ENCODE assay signal across 22 cellular contexts in the genomic region with DNA sequence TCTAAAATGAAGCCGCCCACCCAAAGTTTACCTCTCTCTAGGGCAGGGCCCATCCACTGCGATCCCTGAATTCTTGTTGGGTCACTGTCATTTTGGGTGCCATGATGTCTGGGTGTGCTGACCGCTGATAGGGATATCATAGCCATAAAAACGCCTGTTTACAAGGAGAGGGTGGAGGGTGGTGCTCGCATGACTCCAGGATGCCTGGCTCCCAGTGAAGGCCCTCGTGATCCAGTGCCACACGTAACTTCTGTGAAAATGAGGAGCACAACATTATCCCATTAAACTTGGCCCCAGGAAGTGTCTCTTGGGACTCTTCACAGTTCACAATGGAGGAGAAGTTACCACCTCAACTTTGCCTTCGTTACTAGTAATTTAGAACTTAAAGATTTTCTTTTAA.
DNase-seq lines count a peak whose midpoint lies in the region; ATAC-seq, FAIRE-seq and TF ChIP-seq lines count a peak whose summit lies in the region.
"Had no signal": no experiment of that assay in that cellular context is flagged by ENCODE, and none has a peak within 500 bp of the region (broad histone marks: within the 10 kb centered on the region; RNA-seq: fewer than 3 reads in every experiment).

No MANE protein-coding gene starts in this region.

- FAIRE-seq in HepG2 (lab: Jason Lieb, UNC) = no peak
- FAIRE-seq: GM12891 had no signal

- intact Hi-C loops in HepG2 (cut with micrococcal nuclease; ENCODE audit: unreplicated experiment) = no loop called here
- intact Hi-C loops in right lobe of liver (cut with DNase I) = no loop called here
- intact Hi-C loops in esophagus muscularis mucosa (cut with DNase I) = no loop called here
- intact Hi-C loops in uterus (cut with DNase I; ENCODE audit: low total_unique reads) = no loop called here
- intact Hi-C loops in activated naive CD4-positive, alpha-beta T cell treated with anti-CD3 and anti-CD28 coated beads for 36 hours (cut with micrococcal nuclease) = no loop called here

- no peaks in the 10 kb centered on the region for H3K27me3 Mint-ChIP-seq in endodermal cell (ENCODE audit: insufficient read depth)
- H3K27me3 Mint-ChIP-seq in activated naive CD4-positive, alpha-beta T cell treated with anti-CD3 and anti-CD28 coated beads for 36 hours (ENCODE audit: low read depth) = no peaks in the 10 kb centered on the region

- no peak overlapping the region for H3K27ac ChIP-seq in HepG2 (ENCODE audit: extremely low read length, insufficient read depth, low read length)
- no peak overlapping the region for H3K27ac ChIP-seq in right lobe of liver
- H3K27ac ChIP-seq in endodermal cell (ENCODE audit: low read depth, low read length) = no peak overlapping the region
- peak overlapping the region; percentile 69 to 79 for H3K27ac ChIP-seq in mucosa of rectum (ENCODE audit: low read depth in 2 of 2, low read length in 2 of 2)
- H3K27ac ChIP-seq in esophagus muscularis mucosa (replicated peaks in 1 of 4) = no peak overlapping the region
- H3K27ac ChIP-seq in uterus = no peak overlapping the region
- H3K27ac ChIP-seq: 22Rv1, KMS-11 had no signal

- in situ Hi-C loops in HepG2 (cut with HindIII; ENCODE audit: extremely low pct_ligation_motif_present, low pct_unique_long_range_greater_than_20kb) = no loop called here

- peaks cover 72% of the 10 kb centered on the region for H3K4me1 ChIP-seq in HepG2 (ENCODE audit: insufficient read depth, low read length)
- H3K4me1 ChIP-seq in right lobe of liver = peaks cover 0 to 12% (median 0%) of the 10 kb centered on the region in 4 donors
- H3K4me1 ChIP-seq in endodermal cell (ENCODE audit: control insufficient read depth, insufficient read depth, low read length) = peaks cover 3% of the 10 kb centered on the region
- H3K4me1 ChIP-seq in mucosa of rectum (ENCODE audit: control insufficient read depth in 2 of 2, insufficient read depth in 2 of 2, low read length in 2 of 2) = peaks cover 47 to 75% of the 10 kb centered on the region in 2 donors
- H3K4me1 ChIP-seq in esophagus muscularis mucosa = peaks cover 28 to 43% (median 37%) of the 10 kb centered on the region in 4 donors
- H3K4me1 ChIP-seq in uterus = no peaks in the 10 kb centered on the region

- H3K27ac Mint-ChIP-seq in endodermal cell = peak overlapping the region; percentile 66
- H3K27ac Mint-ChIP-seq in activated naive CD4-positive, alpha-beta T cell treated with anti-CD3 and anti-CD28 coated beads for 36 hours = no peak overlapping the region
- H3K27ac Mint-ChIP-seq: CD4-positive, alpha-beta memory T cell had no signal

- H3K4me3 Mint-ChIP-seq in endodermal cell = no peak overlapping the region
- H3K4me3 Mint-ChIP-seq in activated naive CD4-positive, alpha-beta T cell treated with anti-CD3 and anti-CD28 coated beads for 36 hours = no peak overlapping the region
- H3K4me3 Mint-ChIP-seq: CD4-positive, alpha-beta memory T cell had no signal

- 82% methylated on average over 7 of the region's 8 CpGs for WGBS in HepG2 (ENCODE audit: low lambda C conversion rate)
- 93% methylated on average over 4 of the region's 8 CpGs for WGBS in right lobe of liver (ENCODE audit: insufficient coverage, low coverage, low lambda C conversion rate, missing lambda C conversion rate)
- 89 to 91% methylated on average over 7 to 8 of the region's 8 CpGs for WGBS in endodermal cell (ENCODE audit: insufficient coverage in 1 of 2, insufficient read length in 1 of 2), 2 experiments
- WGBS in esophagus muscularis mucosa = 92% methylated on average over 8 of the region's 8 CpGs

- H3K27me3 ChIP-seq in HepG2 (ENCODE audit: control insufficient read depth in 1 of 2, insufficient read depth in 2 of 2, low read length in 2 of 2) (no peaks in the 10 kb centered on the region), right lobe of liver (no peaks in the 10 kb centered on the region), endodermal cell (ENCODE audit: control insufficient read depth, insufficient read depth, low read length, poor library complexity, severe bottlenecking) (no peaks in the 10 kb centered on the region), mucosa of rectum (ENCODE audit: control insufficient read depth in 2 of 2, insufficient read depth in 2 of 2, low read length in 2 of 2) (no peaks in the 10 kb centered on the region), esophagus muscularis mucosa (no peaks in the 10 kb centered on the region), uterus (no peaks in the 10 kb centered on the region)

- no peak for DNase-seq in HepG2 (ENCODE audit: low spot score)
- no peak for DNase-seq in right lobe of liver
- DNase-seq in endodermal cell = peak; percentile 38
- no peak for DNase-seq in esophagus muscularis mucosa (ENCODE audit: extremely low spot score)
- no peak for DNase-seq in uterus
- DNase-seq in amniotic stem cell (lab: John Stamatoyannopoulos, UW) = no peak
- DNase-seq in activated naive CD4-positive, alpha-beta T cell treated with anti-CD3 and anti-CD28 coated beads for 36 hours = no peak
- DNase-seq: Caco-2; CD4-positive, alpha-beta memory T cell; DND-41; NCI-H1105; NCI-H146; NCI-H2029; NCI-H226; NCI-H524; Right ventricle myocardium superior had no signal

- no peak for TF ChIP-seq RAD21 in HepG2 (CRISPR knock-in tag; IDR thresholded peaks at IDR 0.05)

- peaks cover 50% of the 10 kb centered on the region for H4K20me1 ChIP-seq in HepG2 (ENCODE audit: insufficient read depth, low read length)

- no peaks in the 10 kb centered on the region for H3K9me3 ChIP-seq in HepG2 (ENCODE audit: low read length)
- no peaks in the 10 kb centered on the region for H3K9me3 ChIP-seq in right lobe of liver
- no peaks in the 10 kb centered on the region for H3K9me3 ChIP-seq in endodermal cell (ENCODE audit: control insufficient read depth, low read length)
- no peaks in the 10 kb centered on the region for H3K9me3 ChIP-seq in mucosa of rectum (ENCODE audit: control insufficient read depth in 2 of 2, low read length in 2 of 2)
- no peaks in the 10 kb centered on the region for H3K9me3 ChIP-seq in esophagus muscularis mucosa
- H3K9me3 ChIP-seq in uterus = no peaks in the 10 kb centered on the region
- H3K9me3 ChIP-seq: Caco-2, HAP-1 had no signal

- H3K4me2 ChIP-seq in HepG2 (ENCODE audit: low read depth, low read length) = no peak overlapping the region
- H3K4me2 ChIP-seq: KMS-11 had no signal

- H3K9me3 Mint-ChIP-seq in endodermal cell = no peaks in the 10 kb centered on the region
- H3K9me3 Mint-ChIP-seq in activated naive CD4-positive, alpha-beta T cell treated with anti-CD3 and anti-CD28 coated beads for 36 hours = peaks cover 3% of the 10 kb centered on the region

- peaks cover 82% of the 10 kb centered on the region for H3K36me3 Mint-ChIP-seq in endodermal cell (ENCODE audit: low read depth)
- peaks cover 2% of the 10 kb centered on the region for H3K36me3 Mint-ChIP-seq in activated naive CD4-positive, alpha-beta T cell treated with anti-CD3 and anti-CD28 coated beads for 36 hours (ENCODE audit: low read depth)

- CTCF ChIA-PET in HepG2 (lab: Yijun Ruan, JAX; ENCODE audit: low intra/inter-chr PET ratio, low total read pairs) = no interaction called here
- CTCF ChIA-PET in activated naive CD4-positive, alpha-beta T cell treated with anti-CD3 and anti-CD28 coated beads for 36 hours (lab: Charles Lee) = no interaction called here

- H3K36me3 ChIP-seq in HepG2 (replicated peaks in 1 of 2; ENCODE audit: control insufficient read depth in 1 of 2, insufficient read depth in 2 of 2, low read length in 2 of 2) = peaks cover 5 to 17% of the 10 kb centered on the region in 2 experiments
- peaks cover 0 to 4% (median 1%) of the 10 kb centered on the region in 4 donors for H3K36me3 ChIP-seq in right lobe of liver
- peaks cover 75% of the 10 kb centered on the region for H3K36me3 ChIP-seq in endodermal cell (ENCODE audit: control insufficient read depth, insufficient read depth, low read length)
- peaks cover 0 to 4% of the 10 kb centered on the region in 2 donors for H3K36me3 ChIP-seq in mucosa of rectum (ENCODE audit: control insufficient read depth in 2 of 2, insufficient read depth in 2 of 2, low read length in 2 of 2)
- peaks cover 0 to 14% (median 2%) of the 10 kb centered on the region in 4 donors for H3K36me3 ChIP-seq in esophagus muscularis mucosa
- H3K36me3 ChIP-seq in uterus = no peaks in the 10 kb centered on the region

- H3K4me1 Mint-ChIP-seq in endodermal cell = peaks cover 33% of the 10 kb centered on the region
- H3K4me1 Mint-ChIP-seq in activated naive CD4-positive, alpha-beta T cell treated with anti-CD3 and anti-CD28 coated beads for 36 hours (ENCODE audit: low read depth) = peaks cover 16% of the 10 kb centered on the region

- H3K79me2 ChIP-seq in HepG2 (ENCODE audit: insufficient read depth, low read length) = peaks cover 13% of the 10 kb centered on the region

- BruUV-seq in HepG2 (replicated peaks; lab: Mats Ljungman, UMichigan) = no TSS peak

- no peak overlapping the region for H3K9ac ChIP-seq in HepG2 (ENCODE audit: insufficient read depth, low read depth, low read length)
- no peak overlapping the region for H3K9ac ChIP-seq in endodermal cell (ENCODE audit: extremely low read depth, low read length, poor library complexity, severe bottlenecking)
- H3K9ac ChIP-seq in mucosa of rectum (ENCODE audit: low read depth in 1 of 2, low read length in 2 of 2) = no peak overlapping the region
- H3K9ac ChIP-seq: BLaER1 treated with 17β-estradiol and CSF1 and Interleukin-3, amounts not matched to agents 10 nM and 100 nM; KMS-11 had no signal

- no peak for ATAC-seq in HepG2
- no peak for ATAC-seq in right lobe of liver

- no peak for TF ChIP-seq CTCF in HepG2 (CRISPR knock-in tag; IDR thresholded peaks at IDR 0.05)
- no peak for TF ChIP-seq CTCF in right lobe of liver (IDR thresholded peaks at IDR 0.05)
- no peak for TF ChIP-seq CTCF in endodermal cell (conservative IDR thresholded peaks at IDR 0.05)
- no peak for TF ChIP-seq CTCF in esophagus muscularis mucosa (IDR thresholded peaks at IDR 0.05)
- no peak for TF ChIP-seq CTCF in uterus (IDR thresholded peaks at IDR 0.05)

- TF ChIP-seq EP300 in HepG2 (IDR thresholded peaks at IDR 0.05; ENCODE audit: low read depth in 2 of 2, low read length in 2 of 2) (no peak), HepG2 (CRISPR knock-in tag; IDR thresholded peaks at IDR 0.05; ENCODE audit: borderline replicate concordance) (no peak), esophagus muscularis mucosa (IDR thresholded peaks at IDR 0.05) (no peak)

- POLR2A ChIA-PET in HepG2 (lab: Yijun Ruan, JAX) = no interaction called here

- H3K4me3 ChIP-seq in HepG2 (replicated peaks in 1 of 3; ENCODE audit: insufficient read depth in 1 of 3, low read depth in 2 of 3, low read length in 3 of 3) = no peak overlapping the region
- no peak overlapping the region for H3K4me3 ChIP-seq in right lobe of liver
- no peak overlapping the region for H3K4me3 ChIP-seq in endodermal cell (ENCODE audit: low read length)
- no peak overlapping the region for H3K4me3 ChIP-seq in mucosa of rectum (ENCODE audit: low read length in 2 of 2)
- H3K4me3 ChIP-seq in esophagus muscularis mucosa = no peak overlapping the region
- H3K4me3 ChIP-seq in uterus = no peak overlapping the region
- H3K4me3 ChIP-seq: BLaER1 treated with 17β-estradiol and CSF1 and Interleukin-3, amounts not matched to agents 10 nM and 100 nM; HAP-1 had no signal

- TF ChIP-seq POLR2A in HepG2 (IDR thresholded peaks at IDR 0.05; ENCODE audit: insufficient read depth in 1 of 2, low read depth in 2 of 2, low read length in 2 of 2) (no peak), right lobe of liver (IDR thresholded peaks at IDR 0.05) (no peak), esophagus muscularis mucosa (IDR thresholded peaks at IDR 0.05; ENCODE audit: low read depth) (no peak), uterus (IDR thresholded peaks at IDR 0.05) (no peak)

- no peak overlapping the region for H2AFZ ChIP-seq in HepG2 (ENCODE audit: low read length)

Comparison
In these comparisons a context has a peak if more than half of its experiments do, and no peak if none do; other contexts are left out.
1. H3K27ac ChIP-seq: peak in mucosa of rectum (2 of 2); none in HepG2 (single experiment), right lobe of liver (0 of 3), endodermal cell (single experiment), esophagus muscularis mucosa (0 of 4) and uterus (0 of 2).